Comparison of ENCODE assay signal across 22 cellular contexts in genomic region chr4:123739806-123740205, GRCh38.
"Had no signal": no experiment of that assay in that cellular context is flagged by ENCODE, and none has a peak within 500 bp of the region (broad histone marks: within the 10 kb centered on the region; RNA-seq: fewer than 3 reads in every experiment).

No MANE protein-coding gene starts in this region.

- DNase-seq: cortex of kidney; effector memory CD8-positive, alpha-beta T cell; hypothalamus; immature natural killer cell; islet precursor cell; mesenchymal stem cell; natural killer cell; right lobe of liver; stimulated activated CD4-positive, alpha-beta T cell treated with anti-CD3 and anti-CD28 coated beads, Interleukin-12 subunit alpha, Interleukin-12 subunit beta, amount 100 ng/mL, for 4 hours; stimulated activated CD4-positive, alpha-beta T cell treated with anti-CD3 and anti-CD28 coated beads, Interleukin-1b, Interleukin-23, amount 100 ng/mL, for 48 hours; stimulated activated CD4-positive, alpha-beta T cell treated with anti-CD3 and anti-CD28 coated beads, Interleukin-4, amount 100 ng/mL, for 1 hour; stimulated activated CD8-positive, alpha-beta memory T cell treated with anti-CD3 and anti-CD28 coated beads, Interleukin-4, amount 100 ng/mL, for 48 hours; stimulated activated naive CD4-positive, alpha-beta T cell; stomach; thyroid gland; trophoblast cell had no signal

- H3K9me3 Mint-ChIP-seq: immature natural killer cell had no signal

- H2AFZ ChIP-seq: parathyroid adenoma had no signal

- ATAC-seq: effector memory CD8-positive, alpha-beta T cell; natural killer cell; right lobe of liver had no signal

- H3K27ac ChIP-seq: parathyroid adenoma, right lobe of liver, stomach, thyroid gland, vagina had no signal

- H3K27me3 ChIP-seq: right lobe of liver, stomach, thyroid gland, vagina had no signal

- H3K36me3 ChIP-seq: right lobe of liver, stomach, thyroid gland, vagina had no signal

- H3K4me2 ChIP-seq: smooth muscle cell had no signal

- H3K9me3 ChIP-seq: right lobe of liver, stomach, thyroid gland, vagina had no signal

- H3K27me3 Mint-ChIP-seq: effector memory CD8-positive, alpha-beta T cell; progenitor cell of endocrine pancreas had no signal

- H3K4me3 Mint-ChIP-seq: effector memory CD8-positive, alpha-beta T cell; immature natural killer cell; natural killer cell; neural crest cell had no signal

- H3K27ac Mint-ChIP-seq: effector memory CD8-positive, alpha-beta T cell; immature natural killer cell; natural killer cell; progenitor cell of endocrine pancreas had no signal

- H3K79me2 ChIP-seq: parathyroid adenoma had no signal

- H3K36me3 Mint-ChIP-seq: immature natural killer cell, natural killer cell had no signal

- H3K9ac ChIP-seq: parathyroid adenoma had no signal

- H3K4me3 ChIP-seq: right lobe of liver, smooth muscle cell, stomach, thyroid gland, vagina had no signal

- H3K4me1 ChIP-seq: parathyroid adenoma, right lobe of liver, thyroid gland had no signal

- FAIRE-seq: frontal cortex had no signal
